In genomic region chr2:70707706-70708105, GRCh38 we compare ENCODE assay signal across 19 cellular contexts.
"Had no signal": no experiment of that assay in that cellular context is flagged by ENCODE, and none has a peak within 500 bp of the region (broad histone marks: within the 10 kb centered on the region; RNA-seq: fewer than 3 reads in every experiment).

No MANE protein-coding gene starts in this region.

- ATAC-seq: activated T-cell treated with anti-CD3 and anti-CD28 coated beads, Interleukin-2, amount 50 U/mL, for 4 hours; activated T-helper 17 cell treated with anti-CD3 and anti-CD28 coated beads, Interleukin-2, amount 50 U/mL, for 72 hours had no signal

- H3K9me3 ChIP-seq: MG63 had no signal

- H3K27ac ChIP-seq: PC-9 had no signal

- H3K4me3 Mint-ChIP-seq: activated CD4-positive, alpha-beta memory T cell treated with anti-CD3 and anti-CD28 coated beads for 36 hours; activated CD4-positive, alpha-beta T cell treated with anti-CD3 and anti-CD28 coated beads, Interleukin-2, amount 10 ng/mL, durations not matched to agents 7 days and 5 days; activated naive CD4-positive, alpha-beta T cell treated with anti-CD3 and anti-CD28 coated beads, Interleukin-2, amount 50 U/mL, for 24 hours; activated T-cell treated with anti-CD3 and anti-CD28 coated beads, Interleukin-2, amount 50 U/mL, for 4 hours; activated T-helper 17 cell treated with anti-CD3 and anti-CD28 coated beads, Interleukin-2, amount 50 U/mL, for 72 hours; brain; central memory CD8-positive, alpha-beta T cell; T-helper 1 cell treated with Interleukin-12 subunit alpha and Interleukin-12 subunit beta and Interleukin-4 antibody, amounts not matched to agents 30 μg/mL and 1 μg/mL, for 36 hours had no signal

- H3K4me3 ChIP-seq: MG63, PC-9 had no signal

- DNase-seq: activated CD4-positive, alpha-beta memory T cell treated with anti-CD3 and anti-CD28 coated beads for 36 hours; activated CD4-positive, alpha-beta T cell treated with anti-CD3 and anti-CD28 coated beads, Interleukin-2, amount 10 ng/mL, durations not matched to agents 7 days and 5 days; activated CD4-positive, CD25-positive, alpha-beta regulatory T cell; activated CD8-positive, alpha-beta memory T cell treated with anti-CD3 and anti-CD28 coated beads for 24 hours; activated T-cell treated with anti-CD3 and anti-CD28 coated beads, Interleukin-2, amount 50 U/mL, for 4 hours; amygdala; MG63; MV-4-11; NCI-H1105; NCI-H1436; NCI-H1694 treated with DMSO at 0.1 percent for 48 hours; NCI-H2029 treated with DMSO at 0.1 percent for 48 hours; PC-9; SHP77 treated with DMSO at 0.1 percent for 48 hours had no signal

- H3K36me3 ChIP-seq: MG63 had no signal

- H3K9me3 Mint-ChIP-seq: activated CD4-positive, alpha-beta memory T cell treated with anti-CD3 and anti-CD28 coated beads for 36 hours; activated CD4-positive, alpha-beta T cell treated with anti-CD3 and anti-CD28 coated beads, Interleukin-2, amount 10 ng/mL, durations not matched to agents 7 days and 5 days; activated naive CD4-positive, alpha-beta T cell treated with anti-CD3 and anti-CD28 coated beads, Interleukin-2, amount 50 U/mL, for 24 hours; activated T-cell treated with anti-CD3 and anti-CD28 coated beads, Interleukin-2, amount 50 U/mL, for 4 hours; activated T-helper 17 cell treated with anti-CD3 and anti-CD28 coated beads, Interleukin-2, amount 50 U/mL, for 72 hours; brain; central memory CD8-positive, alpha-beta T cell; T-helper 1 cell treated with Interleukin-12 subunit alpha and Interleukin-12 subunit beta and Interleukin-4 antibody, amounts not matched to agents 30 μg/mL and 1 μg/mL, for 36 hours had no signal

- H3K27me3 ChIP-seq: MG63 had no signal

- H3K27ac Mint-ChIP-seq: activated CD4-positive, alpha-beta memory T cell treated with anti-CD3 and anti-CD28 coated beads for 36 hours; activated CD4-positive, alpha-beta T cell treated with anti-CD3 and anti-CD28 coated beads, Interleukin-2, amount 10 ng/mL, durations not matched to agents 7 days and 5 days; activated naive CD4-positive, alpha-beta T cell treated with anti-CD3 and anti-CD28 coated beads, Interleukin-2, amount 50 U/mL, for 24 hours; activated T-helper 17 cell treated with anti-CD3 and anti-CD28 coated beads, Interleukin-2, amount 50 U/mL, for 72 hours; T-helper 1 cell treated with Interleukin-12 subunit alpha and Interleukin-12 subunit beta and Interleukin-4 antibody, amounts not matched to agents 30 μg/mL and 1 μg/mL, for 36 hours had no signal

- H3K36me3 Mint-ChIP-seq: activated CD4-positive, alpha-beta memory T cell treated with anti-CD3 and anti-CD28 coated beads for 36 hours; activated naive CD4-positive, alpha-beta T cell treated with anti-CD3 and anti-CD28 coated beads, Interleukin-2, amount 50 U/mL, for 24 hours had no signal

- H3K27me3 Mint-ChIP-seq: activated CD4-positive, alpha-beta memory T cell treated with anti-CD3 and anti-CD28 coated beads for 36 hours; activated CD4-positive, alpha-beta T cell treated with anti-CD3 and anti-CD28 coated beads, Interleukin-2, amount 10 ng/mL, durations not matched to agents 7 days and 5 days; activated naive CD4-positive, alpha-beta T cell treated with anti-CD3 and anti-CD28 coated beads, Interleukin-2, amount 50 U/mL, for 24 hours; activated T-helper 17 cell treated with anti-CD3 and anti-CD28 coated beads, Interleukin-2, amount 50 U/mL, for 72 hours; brain had no signal

- H3K4me1 Mint-ChIP-seq: activated CD4-positive, alpha-beta T cell treated with anti-CD3 and anti-CD28 coated beads, Interleukin-2, amount 10 ng/mL, durations not matched to agents 7 days and 5 days; activated naive CD4-positive, alpha-beta T cell treated with anti-CD3 and anti-CD28 coated beads, Interleukin-2, amount 50 U/mL, for 24 hours; activated T-helper 17 cell treated with anti-CD3 and anti-CD28 coated beads, Interleukin-2, amount 50 U/mL, for 72 hours; central memory CD8-positive, alpha-beta T cell had no signal
